ENCODE assay signal across 22 cellular contexts in the genomic region with DNA sequence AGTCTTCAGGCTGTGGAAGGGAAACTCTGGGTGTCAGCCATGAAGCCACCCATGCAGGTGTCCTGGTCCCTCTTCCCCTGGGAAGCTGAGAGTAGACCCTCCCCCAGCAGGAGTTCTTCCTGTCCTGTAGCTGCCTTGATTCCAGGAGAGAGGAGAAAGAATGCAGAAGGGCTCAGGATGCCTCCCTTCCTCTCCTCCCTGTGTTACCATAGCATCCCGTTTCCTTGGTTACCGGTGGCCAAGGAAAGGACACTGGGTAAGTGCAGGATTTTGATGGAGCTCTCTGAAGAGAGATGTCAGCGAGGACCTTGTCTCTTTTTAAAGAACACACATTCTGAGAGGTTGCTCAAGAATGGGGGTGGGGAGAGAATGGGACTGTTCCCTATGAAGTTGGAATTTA.
"Had no signal": no experiment of that assay in that cellular context is flagged by ENCODE, and none has a peak within 500 bp of the region (broad histone marks: within the 10 kb centered on the region; RNA-seq: fewer than 3 reads in every experiment).

No MANE protein-coding gene starts in this region.

- DNase-seq: activated naive CD8-positive, alpha-beta T cell treated with anti-CD3 and anti-CD28 coated beads for 36 hours; activated T-cell treated with anti-CD3 and anti-CD28 coated beads, Interleukin-2, amount 50 U/mL, for 1 hour; heart left ventricle; kidney; lower lobe of right lung; naive thymus-derived CD4-positive, alpha-beta T cell; retina; spleen; stimulated activated CD4-positive, alpha-beta T cell treated with anti-CD3 and anti-CD28 coated beads, Interleukin-4, amount 100 ng/mL, for 24 hours; stimulated activated naive CD4-positive, alpha-beta T cell treated with Interleukin-2 at 50 U/mL for 16 hours; T-helper 1 cell; T-helper 9 cell; upper lobe of left lung had no signal

- H3K27ac ChIP-seq: breast epithelium, coronary artery, epithelial cell of prostate, gastroesophageal sphincter, heart left ventricle, lower lobe of right lung, spleen, thoracic aorta, upper lobe of left lung had no signal

- H3K27ac Mint-ChIP-seq: activated naive CD8-positive, alpha-beta T cell treated with anti-CD3 and anti-CD28 coated beads for 36 hours; activated T-helper 17 cell treated with anti-CD3 and anti-CD28 coated beads, Interleukin-2, amount 50 U/mL, for 72 hours; naive thymus-derived CD4-positive, alpha-beta T cell; progenitor cell of endocrine pancreas had no signal

- H3K4me1 ChIP-seq: breast epithelium, gastroesophageal sphincter, heart left ventricle, lower lobe of right lung, spleen, upper lobe of left lung had no signal

- H3K27me3 ChIP-seq: upper lobe of left lung had no signal

- H3K4me1 Mint-ChIP-seq: activated naive CD8-positive, alpha-beta T cell treated with anti-CD3 and anti-CD28 coated beads for 36 hours; activated T-helper 17 cell treated with anti-CD3 and anti-CD28 coated beads, Interleukin-2, amount 50 U/mL, for 72 hours; central memory CD8-positive, alpha-beta T cell; naive thymus-derived CD4-positive, alpha-beta T cell had no signal

- H3K4me3 ChIP-seq: breast epithelium, coronary artery, gastroesophageal sphincter, heart left ventricle, lower lobe of right lung, spleen, thoracic aorta, upper lobe of left lung had no signal

- H3K9me3 Mint-ChIP-seq: activated naive CD8-positive, alpha-beta T cell treated with anti-CD3 and anti-CD28 coated beads for 36 hours had no signal

- H3K36me3 ChIP-seq: breast epithelium, gastroesophageal sphincter, heart left ventricle, lower lobe of right lung, spleen, thoracic aorta, upper lobe of left lung had no signal

- H3K36me3 Mint-ChIP-seq: activated naive CD8-positive, alpha-beta T cell treated with anti-CD3 and anti-CD28 coated beads for 36 hours; naive thymus-derived CD4-positive, alpha-beta T cell had no signal

- H3K9me3 ChIP-seq: gastroesophageal sphincter, heart left ventricle, lower lobe of right lung, thoracic aorta, upper lobe of left lung had no signal

- ATAC-seq: activated T-helper 17 cell treated with anti-CD3 and anti-CD28 coated beads, Interleukin-2, amount 50 U/mL, for 72 hours; gastroesophageal sphincter; heart left ventricle; left lobe of liver; lower lobe of right lung; naive thymus-derived CD4-positive, alpha-beta T cell had no signal

- H3K27me3 Mint-ChIP-seq: activated T-helper 17 cell treated with anti-CD3 and anti-CD28 coated beads, Interleukin-2, amount 50 U/mL, for 72 hours; central memory CD8-positive, alpha-beta T cell had no signal

- H3K4me3 Mint-ChIP-seq: activated naive CD8-positive, alpha-beta T cell treated with anti-CD3 and anti-CD28 coated beads for 36 hours; activated T-helper 17 cell treated with anti-CD3 and anti-CD28 coated beads, Interleukin-2, amount 50 U/mL, for 72 hours; central memory CD8-positive, alpha-beta T cell; naive thymus-derived CD4-positive, alpha-beta T cell had no signal
